In the genomic region with DNA sequence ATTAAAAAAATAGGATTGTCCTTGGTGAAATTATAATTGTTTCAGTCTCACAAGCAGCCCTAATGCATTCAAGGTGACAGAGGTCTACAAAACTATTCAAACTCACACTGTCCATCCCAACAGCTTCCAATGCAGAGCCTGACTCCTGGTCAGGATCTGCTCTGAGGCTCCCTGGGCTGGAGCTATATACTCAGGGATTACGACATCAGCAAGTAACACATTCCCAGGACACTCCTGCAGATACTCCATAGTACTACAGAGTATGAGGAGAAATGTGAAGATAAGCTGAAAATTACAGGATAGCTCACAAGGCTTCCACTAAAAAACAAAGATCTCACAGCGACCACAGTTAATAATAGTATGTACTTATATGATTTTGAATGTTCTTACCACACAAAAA, we compare ENCODE assay signal across 21 cellular contexts.
"Had no signal": no experiment of that assay in that cellular context is flagged by ENCODE, and none has a peak within 500 bp of the region (broad histone marks: within the 10 kb centered on the region; RNA-seq: fewer than 3 reads in every experiment).

No MANE protein-coding gene starts in this region.

- ATAC-seq: gastrocnemius medialis; heart left ventricle; left colon; left lobe of liver; left ventricle myocardium superior; lower lobe of right lung; naive thymus-derived CD4-positive, alpha-beta T cell had no signal

- DNase-seq: dermis blood vessel endothelial cell; dorsolateral prefrontal cortex; effector CD4-positive, alpha-beta T cell; effector memory CD4-positive, alpha-beta T cell; foreskin melanocyte; gastrocnemius medialis; heart left ventricle; hypothalamus; immature natural killer cell; islet precursor cell; kidney; kidney glomerular epithelial cell; left colon; left ventricle myocardium superior; lower lobe of right lung; mesenchymal stem cell; naive thymus-derived CD4-positive, alpha-beta T cell had no signal

- H3K36me3 ChIP-seq: esophagus muscularis mucosa, gastrocnemius medialis, lower lobe of right lung had no signal

- H3K4me1 ChIP-seq: esophagus muscularis mucosa, gastrocnemius medialis, heart left ventricle, lower lobe of right lung had no signal

- H3K4me3 ChIP-seq: coronary artery, dorsolateral prefrontal cortex, esophagus muscularis mucosa, gastrocnemius medialis, heart left ventricle, hepatocyte, lower lobe of right lung had no signal

- H3K27me3 ChIP-seq: dorsolateral prefrontal cortex, esophagus muscularis mucosa, gastrocnemius medialis, heart left ventricle, hepatocyte had no signal

- H3K9me3 ChIP-seq: esophagus muscularis mucosa, gastrocnemius medialis, heart left ventricle, lower lobe of right lung had no signal
